ENCODE assay signal across 1 cellular context in the genomic region with DNA sequence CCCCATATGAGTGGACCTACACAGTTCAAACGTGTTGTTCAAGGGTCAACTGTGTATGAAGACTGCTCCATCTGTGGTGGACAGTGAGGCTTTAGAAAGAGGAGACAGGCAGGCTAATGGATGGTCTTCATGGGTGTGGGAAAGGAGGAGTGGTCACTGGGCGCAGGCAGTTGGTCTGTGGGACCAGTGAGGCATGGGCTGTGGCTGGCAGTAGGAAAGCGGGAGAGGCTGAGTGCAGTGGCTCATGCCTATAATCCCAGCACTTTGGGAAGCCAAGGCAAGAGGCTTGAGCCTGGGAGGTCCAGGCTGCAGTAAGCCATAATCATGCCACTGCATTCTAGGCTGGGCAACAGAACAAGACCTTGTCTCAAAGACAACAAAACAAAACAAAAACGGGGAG.
TF ChIP-seq lines count a peak whose summit lies in the region.

No MANE protein-coding gene starts in this region.

TF ChIP-seq in IMR-90, 13 proteins besides CTCF, POLR2A, EP300 and RAD21:
- TF ChIP-seq MXI1 (IDR thresholded peaks at IDR 0.05; ENCODE audit: borderline replicate concordance, low read depth, low read length) = no peak
- TF ChIP-seq, protein P1, sequence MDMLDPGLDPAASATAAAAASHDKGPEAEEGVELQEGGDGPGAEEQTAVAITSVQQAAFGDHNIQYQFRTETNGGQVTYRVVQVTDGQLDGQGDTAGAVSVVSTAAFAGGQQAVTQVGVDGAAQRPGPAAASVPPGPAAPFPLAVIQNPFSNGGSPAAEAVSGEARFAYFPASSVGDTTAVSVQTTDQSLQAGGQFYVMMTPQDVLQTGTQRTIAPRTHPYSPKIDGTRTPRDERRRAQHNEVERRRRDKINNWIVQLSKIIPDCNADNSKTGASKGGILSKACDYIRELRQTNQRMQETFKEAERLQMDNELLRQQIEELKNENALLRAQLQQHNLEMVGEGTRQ (IDR thresholded peaks at IDR 0.05; ENCODE audit: low read depth, low read length) = no peak
- no peak for TF ChIP-seq RFX5 (IDR thresholded peaks at IDR 0.05; ENCODE audit: low read depth, low read length)
- TF ChIP-seq SMC3 (IDR thresholded peaks at IDR 0.05; ENCODE audit: low read depth, low read length) = no peak
- TF ChIP-seq MAZ (IDR thresholded peaks at IDR 0.05; ENCODE audit: borderline replicate concordance, low read depth, low read length) = no peak
- TF ChIP-seq FOS (IDR thresholded peaks at IDR 0.05; ENCODE audit: low read depth, low read length) = no peak
- no peak for TF ChIP-seq NFE2L2 (IDR thresholded peaks at IDR 0.05; ENCODE audit: low read depth, low read length)
- TF ChIP-seq MAFK (IDR thresholded peaks at IDR 0.05; ENCODE audit: low read depth, low read length) = no peak
- no peak for TF ChIP-seq RCOR1 (IDR thresholded peaks at IDR 0.05; ENCODE audit: insufficient replicate concordance, low read length)
- TF ChIP-seq BHLHE40 (IDR thresholded peaks at IDR 0.05; ENCODE audit: low read depth, low read length) = no peak
- TF ChIP-seq CEBPB (IDR thresholded peaks at IDR 0.05; ENCODE audit: low read depth, low read length) = no peak
- TF ChIP-seq, protein P2, sequence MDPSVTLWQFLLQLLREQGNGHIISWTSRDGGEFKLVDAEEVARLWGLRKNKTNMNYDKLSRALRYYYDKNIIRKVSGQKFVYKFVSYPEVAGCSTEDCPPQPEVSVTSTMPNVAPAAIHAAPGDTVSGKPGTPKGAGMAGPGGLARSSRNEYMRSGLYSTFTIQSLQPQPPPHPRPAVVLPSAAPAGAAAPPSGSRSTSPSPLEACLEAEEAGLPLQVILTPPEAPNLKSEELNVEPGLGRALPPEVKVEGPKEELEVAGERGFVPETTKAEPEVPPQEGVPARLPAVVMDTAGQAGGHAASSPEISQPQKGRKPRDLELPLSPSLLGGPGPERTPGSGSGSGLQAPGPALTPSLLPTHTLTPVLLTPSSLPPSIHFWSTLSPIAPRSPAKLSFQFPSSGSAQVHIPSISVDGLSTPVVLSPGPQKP (IDR thresholded peaks at IDR 0.05; ENCODE audit: borderline replicate concordance, low read depth, low read length) = no peak
- no peak for TF ChIP-seq CHD1 (IDR thresholded peaks at IDR 0.05; ENCODE audit: low read depth, low read length)
